ENCODE assay signal across 8 cellular contexts in genomic region chr6:29651413-29652197, GRCh38. TPM values are rescaled to one million over a fixed set of nuclear protein-coding genes. Genes with fewer than 3 reads are reported as not detected.
DNase-seq lines count a peak whose midpoint lies in the region; ATAC-seq and TF ChIP-seq lines count a peak whose summit lies in the region.

No MANE protein-coding gene starts in this region.

- H3K27ac ChIP-seq in osteoblast (ENCODE audit: low read depth, low read length): no peak overlapping the region

- H3K27me3 Mint-ChIP-seq in natural killer cell (ENCODE audit: low read depth in 2 of 2): peaks cover 0 to 14% of the 10 kb centered on the region in 2 donors
- H3K27me3 Mint-ChIP-seq in natural killer cell treated with Interleukin-12 subunit alpha and Interleukin-12 subunit beta and Interleukin-15 and Interleukin-18, amount 100 ng/mL, for 72 hours: peaks cover 6 to 10% of the 10 kb centered on the region in 2 donors

- H3K4me2 ChIP-seq in osteoblast (ENCODE audit: insufficient read depth, low read length): no peak overlapping the region

- H3K9me3 ChIP-seq in osteoblast (ENCODE audit: low read depth, low read length): no peaks in the 10 kb centered on the region

- no peak overlapping the region for H3K4me3 ChIP-seq in choroid plexus epithelial cell (ENCODE audit: low read depth, low read length)
- H3K4me3 ChIP-seq in osteoblast (ENCODE audit: insufficient read depth, low read length): no peak overlapping the region

- no peak for ATAC-seq in natural killer cell
- no peak for ATAC-seq in natural killer cell treated with Interleukin-12 subunit alpha and Interleukin-12 subunit beta and Interleukin-15 and Interleukin-18, amount 100 ng/mL, for 72 hours
- no peak for ATAC-seq in GM18517 (IDR thresholded peaks at IDR 0.05; ENCODE audit: unreplicated experiment)

- no peaks in the 10 kb centered on the region for H3K9me3 Mint-ChIP-seq in natural killer cell
- H3K9me3 Mint-ChIP-seq in natural killer cell treated with Interleukin-12 subunit alpha and Interleukin-12 subunit beta and Interleukin-15 and Interleukin-18, amount 100 ng/mL, for 72 hours: no peaks in the 10 kb centered on the region

- H3K36me3 ChIP-seq in osteoblast (ENCODE audit: insufficient read depth, low read length): no peaks in the 10 kb centered on the region

- H3K4me3 Mint-ChIP-seq in natural killer cell: peak overlapping the region; percentile 45
- H3K4me3 Mint-ChIP-seq in natural killer cell treated with Interleukin-12 subunit alpha and Interleukin-12 subunit beta and Interleukin-15 and Interleukin-18, amount 100 ng/mL, for 72 hours: no peak overlapping the region

- H4K20me1 ChIP-seq in osteoblast (ENCODE audit: insufficient read depth, low read length): no peaks in the 10 kb centered on the region

- TF ChIP-seq CTCF in natural killer cell (IDR thresholded peaks at IDR 0.05) (peak; percentile 73), choroid plexus epithelial cell (conservative IDR thresholded peaks at IDR 0.05; ENCODE audit: low read depth, low read length) (peak; percentile 62), osteoblast (IDR thresholded peaks at IDR 0.05; ENCODE audit: extremely low read depth, low read depth, low read length) (peak; percentile 72)

- H3K4me1 Mint-ChIP-seq in natural killer cell: peaks cover 14% of the 10 kb centered on the region in 2 donors
- H3K4me1 Mint-ChIP-seq in natural killer cell treated with Interleukin-12 subunit alpha and Interleukin-12 subunit beta and Interleukin-15 and Interleukin-18, amount 100 ng/mL, for 72 hours (ENCODE audit: low read depth in 2 of 2): peaks cover 9 to 11% of the 10 kb centered on the region in 2 donors

- peak overlapping the region in 1 of 2 donors; percentile 57 for H3K27ac Mint-ChIP-seq in natural killer cell
- no peak overlapping the region for H3K27ac Mint-ChIP-seq in natural killer cell treated with Interleukin-12 subunit alpha and Interleukin-12 subunit beta and Interleukin-15 and Interleukin-18, amount 100 ng/mL, for 72 hours

- DNase-seq in natural killer cell (no peak), NCI-H748 treated with DMSO at 0.1 percent for 48 hours (lab: John Stamatoyannopoulos, UW) (peak; percentile 57), choroid plexus epithelial cell (ENCODE audit: low read depth) (peak; percentile 63), osteoblast (ENCODE audit: insufficient read length, low spot score, missing footprints) (peak; percentile 91), amygdala (lab: John Stamatoyannopoulos, UW) (no peak), NCI-H1436 treated with DMSO at 0.1 percent for 48 hours (lab: John Stamatoyannopoulos, UW) (no peak)
- DNase-seq in natural killer cell treated with Interleukin-12 subunit alpha and Interleukin-12 subunit beta and Interleukin-15 and Interleukin-18, amount 100 ng/mL, for 72 hours (ENCODE audit: low spot score): no peak

- H3K79me2 ChIP-seq in osteoblast (ENCODE audit: insufficient read depth, low read length): no peaks in the 10 kb centered on the region

- H3K36me3 Mint-ChIP-seq in natural killer cell: no peaks in the 10 kb centered on the region
- H3K36me3 Mint-ChIP-seq in natural killer cell treated with Interleukin-12 subunit alpha and Interleukin-12 subunit beta and Interleukin-15 and Interleukin-18, amount 100 ng/mL, for 72 hours: no peaks in the 10 kb centered on the region

- intact Hi-C loops in natural killer cell (cut with micrococcal nuclease): loop anchor here (2.0 kb wide), 1 partner anchor 101 kb away; no protein-coding TSS in a partner anchor

- no peak overlapping the region for H2AFZ ChIP-seq in osteoblast (ENCODE audit: low read length)

- H3K27me3 ChIP-seq in osteoblast (ENCODE audit: insufficient read depth, low read length): peaks cover 9% of the 10 kb centered on the region

- peaks cover 5% of the 10 kb centered on the region for H3K4me1 ChIP-seq in osteoblast (ENCODE audit: insufficient read depth, low read length)

RNA-seq across cellular contexts. Expression of gene MOG, which starts 5.3 kb away (rescaled TPM):
- total RNA-seq in natural killer cell (not detected), osteoblast (not detected in 2 replicates)
- not detected for total RNA-seq in natural killer cell treated with Interleukin-12 subunit alpha and Interleukin-12 subunit beta and Interleukin-15 and Interleukin-18, amount 100 ng/mL, for 72 hours

RNA-seq across cellular contexts. Expression of gene GABBR1, which starts 18.6 kb away (rescaled TPM):
- total RNA-seq in natural killer cell: 10 to 100 TPM in 2 of 3 donors, 1 to 10 TPM in 1; 7.6 to 12.8 (median 10.9) TPM
- 10 to 100 TPM in 1 of 2 donors, 1 to 10 TPM in 1; 3.0 to 15.2 TPM for total RNA-seq in natural killer cell treated with Interleukin-12 subunit alpha and Interleukin-12 subunit beta and Interleukin-15 and Interleukin-18, amount 100 ng/mL, for 72 hours
- 7.6 and 10.9 TPM in 2 replicates for total RNA-seq in osteoblast

RNA-seq across cellular contexts. Expression of gene ZFP57, which starts 29.3 kb away (rescaled TPM):
- total RNA-seq in natural killer cell (10 to 100 TPM in 1 of 3 donors, 1 to 10 TPM in 1, not detected in 1; 2.9 to 12.8 TPM), osteoblast (0.36 and 0.59 TPM in 2 replicates)
- 1 to 10 TPM; 5.2 to 9.0 TPM for total RNA-seq in natural killer cell treated with Interleukin-12 subunit alpha and Interleukin-12 subunit beta and Interleukin-15 and Interleukin-18, amount 100 ng/mL, for 72 hours

Comparison
In these comparisons a context has a peak if more than half of its experiments do, and no peak if none do; other contexts are left out.
1. DNase-seq: peak in NCI-H748 treated with DMSO at 0.1 percent for 48 hours (single experiment), choroid plexus epithelial cell (single experiment) and osteoblast (single experiment); none in natural killer cell (single experiment), natural killer cell treated with Interleukin-12 subunit alpha and Interleukin-12 subunit beta and Interleukin-15 and Interleukin-18, amount 100 ng/mL, for 72 hours (single experiment), amygdala (0 of 56) and NCI-H1436 treated with DMSO at 0.1 percent for 48 hours (single experiment).
2. Peak in every context shown above with its lines, with median percentiles within 50 percentile points of each other: CTCF ChIP-seq.